In genomic region chr4:2691313-2691712, GRCh38 we compare ENCODE assay signal across 22 cellular contexts.
DNase-seq lines count a peak whose midpoint lies in the region; TF ChIP-seq lines count a peak whose summit lies in the region.
"Had no signal": no experiment of that assay in that cellular context is flagged by ENCODE, and none has a peak within 500 bp of the region (broad histone marks: within the 10 kb centered on the region; RNA-seq: fewer than 3 reads in every experiment).

No MANE protein-coding gene starts in this region.

- intact Hi-C loops in left ventricle myocardium inferior (cut with micrococcal nuclease), result no loop called here

- POLR2A ChIA-PET in activated CD4-positive, alpha-beta memory T cell treated with anti-CD3 and anti-CD28 coated beads, Interleukin-2, amount 10 ng/mL, durations not matched to agents 7 days and 5 days (lab: Charles Lee), result interaction anchor here (1.9 kb wide), 1 partner anchor 10 kb away, joined by 5 read pairs; no protein-coding TSS in a partner anchor

- TF ChIP-seq CTCF in glutamatergic neuron (IDR thresholded peaks at IDR 0.05; ENCODE audit: partially characterized antibody, unreplicated experiment) (no peak), left ventricle myocardium inferior (IDR thresholded peaks at IDR 0.05; ENCODE audit: borderline replicate concordance) (no peak)

- no peak overlapping the region for H3K4me3 Mint-ChIP-seq in T-helper 1 cell treated with Interleukin-12 subunit alpha and Interleukin-12 subunit beta and Interleukin-4 antibody, amounts not matched to agents 30 μg/mL and 1 μg/mL, for 36 hours
- no peak overlapping the region for H3K4me3 Mint-ChIP-seq in activated CD4-positive, alpha-beta memory T cell treated with anti-CD3 and anti-CD28 coated beads, Interleukin-2, amount 10 ng/mL, durations not matched to agents 7 days and 5 days
- no peak overlapping the region for H3K4me3 Mint-ChIP-seq in glutamatergic neuron (ENCODE audit: unreplicated experiment)
- H3K4me3 Mint-ChIP-seq: activated naive CD8-positive, alpha-beta T cell treated with anti-CD3 and anti-CD28 coated beads, Interleukin-2, amount 10 ng/mL, durations not matched to agents 7 days and 5 days; endodermal cell had no signal

- H3K27ac ChIP-seq in BLaER1 treated with 17β-estradiol and CSF1 and Interleukin-3, amounts not matched to agents 10 nM and 100 nM, result peak overlapping the region in 4 of 11 experiments; percentile 22 to 74 (median 72); a peak in 8 of 22 replicates
- H3K27ac ChIP-seq in left ventricle myocardium inferior (replicated peaks), result no peak overlapping the region
- H3K27ac ChIP-seq: 22Rv1, body of pancreas, psoas muscle had no signal

- H3K36me3 ChIP-seq in BLaER1 treated with 17β-estradiol and CSF1 and Interleukin-3, amounts not matched to agents 10 nM and 100 nM, result peaks cover 66 to 87% (median 79%) of the 10 kb centered on the region in 11 experiments
- peaks cover 87% of the 10 kb centered on the region for H3K36me3 ChIP-seq in left ventricle myocardium inferior

- peaks cover 46 to 91% (median 83%) of the 10 kb centered on the region in 10 experiments for H3K4me1 ChIP-seq in BLaER1 treated with 17β-estradiol and CSF1 and Interleukin-3, amounts not matched to agents 10 nM and 100 nM
- H3K4me1 ChIP-seq in left ventricle myocardium inferior, result peaks cover 7% of the 10 kb centered on the region
- H3K4me1 ChIP-seq: body of pancreas, HAP-1, psoas muscle had no signal

- no peak overlapping the region for H3K4me3 ChIP-seq in BLaER1 treated with 17β-estradiol and CSF1 and Interleukin-3, amounts not matched to agents 10 nM and 100 nM
- no peak overlapping the region for H3K4me3 ChIP-seq in left ventricle myocardium inferior
- H3K4me3 ChIP-seq: body of pancreas, HAP-1, psoas muscle had no signal

- H3K4me2 ChIP-seq in BLaER1 treated with 17β-estradiol and CSF1 and Interleukin-3, amounts not matched to agents 10 nM and 100 nM, result peak overlapping the region in 9 of 11 experiments; percentile 34 to 75 (median 69); a peak in 16 of 22 replicates

- CTCF ChIA-PET in activated CD4-positive, alpha-beta memory T cell treated with anti-CD3 and anti-CD28 coated beads, Interleukin-2, amount 10 ng/mL, durations not matched to agents 7 days and 5 days (lab: Charles Lee), result interaction anchor here (1.4 kb wide), 1 partner anchor 55 kb away, joined by 3 read pairs; no protein-coding TSS in a partner anchor

- H3K9me3 Mint-ChIP-seq in T-helper 1 cell treated with Interleukin-12 subunit alpha and Interleukin-12 subunit beta and Interleukin-4 antibody, amounts not matched to agents 30 μg/mL and 1 μg/mL, for 36 hours, result no peaks in the 10 kb centered on the region
- no peaks in the 10 kb centered on the region for H3K9me3 Mint-ChIP-seq in activated CD4-positive, alpha-beta memory T cell treated with anti-CD3 and anti-CD28 coated beads, Interleukin-2, amount 10 ng/mL, durations not matched to agents 7 days and 5 days
- H3K9me3 Mint-ChIP-seq in glutamatergic neuron (ENCODE audit: unreplicated experiment), result peaks cover 26% of the 10 kb centered on the region
- H3K9me3 Mint-ChIP-seq: activated naive CD8-positive, alpha-beta T cell treated with anti-CD3 and anti-CD28 coated beads, Interleukin-2, amount 10 ng/mL, durations not matched to agents 7 days and 5 days; endodermal cell had no signal

- H3K27me3 ChIP-seq in BLaER1 treated with 17β-estradiol and CSF1 and Interleukin-3, amounts not matched to agents 10 nM and 100 nM, result no peaks in the 10 kb centered on the region
- no peaks in the 10 kb centered on the region for H3K27me3 ChIP-seq in left ventricle myocardium inferior (ENCODE audit: low read depth)
- H3K27me3 ChIP-seq: body of pancreas had no signal

- H3K9ac ChIP-seq in BLaER1 treated with 17β-estradiol and CSF1 and Interleukin-3, amounts not matched to agents 10 nM and 100 nM, result peak overlapping the region in 4 of 11 experiments; percentile 57 to 65 (median 61); a peak in 5 of 22 replicates

- H3K9me3 ChIP-seq in BLaER1 treated with 17β-estradiol and CSF1 and Interleukin-3, amounts not matched to agents 10 nM and 100 nM (replicated peaks in 1 of 11), result no peaks in the 10 kb centered on the region
- H3K9me3 ChIP-seq in left ventricle myocardium inferior (replicated peaks), result no peaks in the 10 kb centered on the region
- H3K9me3 ChIP-seq: body of pancreas, HAP-1, psoas muscle had no signal

- peaks cover 4 to 94% (median 55%) of the 10 kb centered on the region in 11 experiments; a peak in 20 of 22 replicates for H4K20me1 ChIP-seq in BLaER1 treated with 17β-estradiol and CSF1 and Interleukin-3, amounts not matched to agents 10 nM and 100 nM

- no peak for DNase-seq in T-helper 1 cell
- no peak for DNase-seq in activated CD4-positive, alpha-beta memory T cell treated with anti-CD3 and anti-CD28 coated beads, Interleukin-2, amount 10 ng/mL, durations not matched to agents 7 days and 5 days
- no peak for DNase-seq in glutamatergic neuron
- no peak for DNase-seq in C1 segment of cervical spinal cord (lab: John Stamatoyannopoulos, UW)
- no peak for DNase-seq in NCI-H345 (lab: John Stamatoyannopoulos, UW)
- DNase-seq in left ventricle myocardium inferior, result no peak
- DNase-seq: activated naive CD8-positive, alpha-beta T cell treated with anti-CD3 and anti-CD28 coated beads, Interleukin-2, amount 10 ng/mL, durations not matched to agents 7 days and 5 days; AML-193; body of pancreas; endodermal cell; KG1; midbrain; NCI-H187; NCI-H226; NCI-H82; psoas muscle; SHP77; small intestine had no signal

- H3K4me1 Mint-ChIP-seq in T-helper 1 cell treated with Interleukin-12 subunit alpha and Interleukin-12 subunit beta and Interleukin-4 antibody, amounts not matched to agents 30 μg/mL and 1 μg/mL, for 36 hours (ENCODE audit: low read depth), result peaks cover 15% of the 10 kb centered on the region
- peaks cover 11% of the 10 kb centered on the region for H3K4me1 Mint-ChIP-seq in activated CD4-positive, alpha-beta memory T cell treated with anti-CD3 and anti-CD28 coated beads, Interleukin-2, amount 10 ng/mL, durations not matched to agents 7 days and 5 days
- peaks cover 55% of the 10 kb centered on the region for H3K4me1 Mint-ChIP-seq in glutamatergic neuron (ENCODE audit: low read depth, unreplicated experiment)
- H3K4me1 Mint-ChIP-seq: endodermal cell had no signal

- peak overlapping the region; percentile 10 for H3K27ac Mint-ChIP-seq in T-helper 1 cell treated with Interleukin-12 subunit alpha and Interleukin-12 subunit beta and Interleukin-4 antibody, amounts not matched to agents 30 μg/mL and 1 μg/mL, for 36 hours
- H3K27ac Mint-ChIP-seq in activated CD4-positive, alpha-beta memory T cell treated with anti-CD3 and anti-CD28 coated beads, Interleukin-2, amount 10 ng/mL, durations not matched to agents 7 days and 5 days, result peak overlapping the region; percentile 12
- peak overlapping the region; percentile 87 for H3K27ac Mint-ChIP-seq in glutamatergic neuron (ENCODE audit: unreplicated experiment)
- H3K27ac Mint-ChIP-seq: activated naive CD8-positive, alpha-beta T cell treated with anti-CD3 and anti-CD28 coated beads, Interleukin-2, amount 10 ng/mL, durations not matched to agents 7 days and 5 days; endodermal cell had no signal

- H3K27me3 Mint-ChIP-seq in T-helper 1 cell treated with Interleukin-12 subunit alpha and Interleukin-12 subunit beta and Interleukin-4 antibody, amounts not matched to agents 30 μg/mL and 1 μg/mL, for 36 hours (ENCODE audit: low read depth), result no peaks in the 10 kb centered on the region
- H3K27me3 Mint-ChIP-seq in activated CD4-positive, alpha-beta memory T cell treated with anti-CD3 and anti-CD28 coated beads, Interleukin-2, amount 10 ng/mL, durations not matched to agents 7 days and 5 days, result no peaks in the 10 kb centered on the region
- H3K27me3 Mint-ChIP-seq in glutamatergic neuron (ENCODE audit: unreplicated experiment), result peaks cover 33% of the 10 kb centered on the region
- H3K27me3 Mint-ChIP-seq: activated naive CD8-positive, alpha-beta T cell treated with anti-CD3 and anti-CD28 coated beads, Interleukin-2, amount 10 ng/mL, durations not matched to agents 7 days and 5 days had no signal

- H3K36me3 Mint-ChIP-seq in T-helper 1 cell treated with Interleukin-12 subunit alpha and Interleukin-12 subunit beta and Interleukin-4 antibody, amounts not matched to agents 30 μg/mL and 1 μg/mL, for 36 hours (ENCODE audit: low read depth), result peaks cover 48% of the 10 kb centered on the region
- peaks cover 62% of the 10 kb centered on the region for H3K36me3 Mint-ChIP-seq in activated CD4-positive, alpha-beta memory T cell treated with anti-CD3 and anti-CD28 coated beads, Interleukin-2, amount 10 ng/mL, durations not matched to agents 7 days and 5 days (ENCODE audit: low read depth)
- peaks cover 12% of the 10 kb centered on the region for H3K36me3 Mint-ChIP-seq in glutamatergic neuron (ENCODE audit: unreplicated experiment)

Comparison
In these comparisons a context has a peak if more than half of its experiments do, and no peak if none do; other contexts are left out.
1. H3K27ac Mint-ChIP-seq: peak in every context shown above with its lines; median percentile 87 in glutamatergic neuron; 12 in activated CD4-positive, alpha-beta memory T cell treated with anti-CD3 and anti-CD28 coated beads, Interleukin-2, amount 10 ng/mL, durations not matched to agents 7 days and 5 days; 10 in T-helper 1 cell treated with Interleukin-12 subunit alpha and Interleukin-12 subunit beta and Interleukin-4 antibody, amounts not matched to agents 30 μg/mL and 1 μg/mL, for 36 hours.